ENCODE assay signal across 9 cellular contexts in the genomic region with DNA sequence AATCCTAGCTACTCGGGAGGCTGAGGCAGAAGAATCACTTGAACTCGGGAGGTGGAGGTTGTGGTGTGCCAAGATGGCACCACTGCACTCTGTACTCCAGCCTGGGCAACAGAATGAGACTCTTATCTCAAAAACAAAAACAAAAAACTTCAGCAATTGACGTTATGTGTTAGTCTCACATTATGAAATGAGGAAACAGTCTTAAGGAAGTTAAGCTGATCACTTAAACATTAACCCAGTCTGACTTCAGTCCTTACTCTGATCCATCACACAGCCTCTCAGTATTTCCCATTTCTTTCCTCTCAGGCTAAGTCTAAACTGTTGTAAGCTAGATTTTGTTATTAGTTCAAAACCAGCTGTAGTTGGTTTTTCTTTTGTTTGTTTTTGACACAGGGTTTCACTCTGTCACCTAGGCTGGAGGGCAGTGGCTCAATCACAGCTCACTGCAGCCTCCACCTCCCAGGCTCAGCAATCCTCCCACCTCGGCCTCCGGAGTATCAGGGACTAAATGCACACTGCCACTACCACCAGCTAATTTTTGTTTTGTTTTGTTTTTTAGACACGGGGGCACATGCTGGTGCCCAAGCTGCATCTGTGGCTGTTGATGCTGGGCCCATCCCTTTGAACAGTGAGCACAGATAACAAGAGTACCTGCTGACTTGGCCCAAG. TPM values are rescaled to one million over a fixed set of nuclear protein-coding genes. Genes with fewer than 3 reads are reported as not detected.
DNase-seq lines count a peak whose midpoint lies in the region; ATAC-seq and TF ChIP-seq lines count a peak whose summit lies in the region.
"Had no signal": no experiment of that assay in that cellular context is flagged by ENCODE, and none has a peak within 500 bp of the region (broad histone marks: within the 10 kb centered on the region; RNA-seq: fewer than 3 reads in every experiment).

No MANE protein-coding gene starts in this region.

- H3K27ac ChIP-seq in CD4-positive, CD25-positive, alpha-beta regulatory T cell (ENCODE audit: insufficient read depth, low read length, poor library complexity, severe bottlenecking), result no peak overlapping the region
- H3K27ac ChIP-seq in GM23338 (ENCODE audit: low read depth) (peak overlapping the region; percentile 63; the same call in 1 of the 2 replicates), neutrophil (peak overlapping the region; percentile 76)
- H3K27ac ChIP-seq: sigmoid colon, SJCRH30 had no signal

- TF ChIP-seq CTCF in GM23338 (conservative IDR thresholded peaks at IDR 0.05; ENCODE audit: low read depth in 2 of 2) (no peak), chondrocyte (IDR thresholded peaks at IDR 0.05) (no peak), neutrophil (IDR thresholded peaks at IDR 0.05) (no peak)

- peaks cover 12% of the 10 kb centered on the region for H3K4me1 ChIP-seq in CD4-positive, CD25-positive, alpha-beta regulatory T cell (ENCODE audit: control insufficient read depth, insufficient read depth, low read length, poor library complexity, severe bottlenecking)
- H3K4me1 ChIP-seq in GM23338 (ENCODE audit: insufficient read depth), result peaks cover 14% of the 10 kb centered on the region
- H3K4me1 ChIP-seq in neutrophil (ENCODE audit: control insufficient read depth in 1 of 2, insufficient read depth in 1 of 2, low read depth in 1 of 2, low read length in 1 of 2), result peaks cover 14 to 16% of the 10 kb centered on the region in 2 experiments

- H3K9me3 ChIP-seq in CD4-positive, CD25-positive, alpha-beta regulatory T cell (ENCODE audit: control insufficient read depth in 2 of 2, low read length in 2 of 2), result no peaks in the 10 kb centered on the region
- no peaks in the 10 kb centered on the region for H3K9me3 ChIP-seq in neutrophil
- H3K9me3 ChIP-seq: sigmoid colon, SJCRH30 had no signal

- peaks cover 46% of the 10 kb centered on the region for H3K36me3 ChIP-seq in CD4-positive, CD25-positive, alpha-beta regulatory T cell (ENCODE audit: control insufficient read depth, insufficient read depth, low read length)
- H3K36me3 ChIP-seq in GM23338 (ENCODE audit: insufficient read depth) (peaks cover 56% of the 10 kb centered on the region), neutrophil (peaks cover 55% of the 10 kb centered on the region)

- H3K9me2 ChIP-seq in GM23338 (ENCODE audit: insufficient read depth), result no peaks in the 10 kb centered on the region

- no peaks in the 10 kb centered on the region for H3K9me3 Mint-ChIP-seq in CD4-positive, CD25-positive, alpha-beta regulatory T cell
- H3K9me3 Mint-ChIP-seq in GM23338, result no peaks in the 10 kb centered on the region
- no peaks in the 10 kb centered on the region for H3K9me3 Mint-ChIP-seq in chondrocyte (ENCODE audit: low read depth)

- peak overlapping the region; percentile 29 to 51 (median 38) for H3K27ac Mint-ChIP-seq in CD4-positive, CD25-positive, alpha-beta regulatory T cell
- H3K27ac Mint-ChIP-seq in GM23338 (no peak overlapping the region), chondrocyte (ENCODE audit: unreplicated experiment) (peak overlapping the region; percentile 66)

- peaks cover 19% of the 10 kb centered on the region for H3K36me3 Mint-ChIP-seq in CD4-positive, CD25-positive, alpha-beta regulatory T cell
- H3K36me3 Mint-ChIP-seq in GM23338 (ENCODE audit: low read depth) (peaks cover 77% of the 10 kb centered on the region), chondrocyte (ENCODE audit: low read depth) (peaks cover 31% of the 10 kb centered on the region)

- peaks cover 17 to 41% (median 24%) of the 10 kb centered on the region in 4 donors for H3K4me1 Mint-ChIP-seq in CD4-positive, CD25-positive, alpha-beta regulatory T cell
- H3K4me1 Mint-ChIP-seq in GM23338, result peaks cover 17% of the 10 kb centered on the region
- H3K4me1 Mint-ChIP-seq in chondrocyte (ENCODE audit: low read depth), result peaks cover 17% of the 10 kb centered on the region

- H3K27me3 ChIP-seq in CD4-positive, CD25-positive, alpha-beta regulatory T cell (ENCODE audit: control insufficient read depth, insufficient read depth, low read length), result no peaks in the 10 kb centered on the region
- H3K27me3 ChIP-seq in GM23338 (ENCODE audit: insufficient read depth) (no peaks in the 10 kb centered on the region), neutrophil (no peaks in the 10 kb centered on the region)
- H3K27me3 ChIP-seq: sigmoid colon, SJCRH30 had no signal

- H3K4me3 ChIP-seq in CD4-positive, CD25-positive, alpha-beta regulatory T cell (ENCODE audit: low read depth, low read length), result no peak overlapping the region
- H3K4me3 ChIP-seq in GM23338, result no peak overlapping the region
- H3K4me3 ChIP-seq in neutrophil (ENCODE audit: low read depth in 1 of 2, low read length in 1 of 2), result no peak overlapping the region
- H3K4me3 ChIP-seq: sigmoid colon, SJCRH30 had no signal

- no peak overlapping the region for H3K4me2 ChIP-seq in GM23338

- H3K79me2 ChIP-seq in GM23338 (replicated peaks; ENCODE audit: insufficient read depth), result peaks cover 82% of the 10 kb centered on the region

- no peaks in the 10 kb centered on the region for H3K27me3 Mint-ChIP-seq in CD4-positive, CD25-positive, alpha-beta regulatory T cell
- peaks cover 5% of the 10 kb centered on the region for H3K27me3 Mint-ChIP-seq in GM23338 (ENCODE audit: insufficient read depth, low read depth, poor library complexity)
- no peaks in the 10 kb centered on the region for H3K27me3 Mint-ChIP-seq in chondrocyte (ENCODE audit: low read depth)

- no peak for DNase-seq in CD4-positive, CD25-positive, alpha-beta regulatory T cell
- DNase-seq in GM23338 (ENCODE audit: low spot score), result no peak
- DNase-seq in chondrocyte (ENCODE audit: low spot score), result peak; percentile 32
- no peak for DNase-seq in NCI-H128 (lab: John Stamatoyannopoulos, UW; ENCODE audit: unreplicated experiment)
- DNase-seq: SJCRH30 had no signal

- H3F3A ChIP-seq in GM23338 (replicated peaks; ENCODE audit: low read depth), result peaks cover 44% of the 10 kb centered on the region

- no peak overlapping the region for H2AFZ ChIP-seq in GM23338

- peak overlapping the region in 1 of 4 donors; percentile 66 for H3K4me3 Mint-ChIP-seq in CD4-positive, CD25-positive, alpha-beta regulatory T cell
- H3K4me3 Mint-ChIP-seq in GM23338 (no peak overlapping the region), chondrocyte (ENCODE audit: unreplicated experiment) (no peak overlapping the region)

- no peak for ATAC-seq in CD4-positive, CD25-positive, alpha-beta regulatory T cell (ENCODE audit: low read depth in 2 of 2)
- ATAC-seq in GM23338, result no peak
- no peak for ATAC-seq in HG03521 (IDR thresholded peaks at IDR 0.05; ENCODE audit: unreplicated experiment)
- ATAC-seq in SK-N-SH treated with all-trans-retinoic acid at 6 μM for 48 hours, result no peak

- peaks cover 71% of the 10 kb centered on the region for H4K20me1 ChIP-seq in GM23338 (replicated peaks; ENCODE audit: insufficient read depth)

TF ChIP-seq in GM23338, 12 proteins besides CTCF, POLR2A, EP300 and RAD21 (continues in another document):
- TF ChIP-seq ETS1 (IDR thresholded peaks at IDR 0.05) (no peak), ZNF331 (CRISPR knock-in tag; IDR thresholded peaks at IDR 0.05; ENCODE audit: low read depth) (no peak)

TF ChIP-seq in SK-N-SH treated with all-trans-retinoic acid at 6 μM for 48 hours, 23 proteins besides CTCF, POLR2A, EP300 and RAD21 (continues in another document):
- TF ChIP-seq TCF4 (CRISPR knock-in tag; IDR thresholded peaks at IDR 0.05; ENCODE audit: borderline replicate concordance), result no peak
- TF ChIP-seq OSR1 (CRISPR knock-in tag; IDR thresholded peaks at IDR 0.05), result no peak
- no peak for TF ChIP-seq ISL1 (CRISPR knock-in tag; IDR thresholded peaks at IDR 0.05)
- TF ChIP-seq ARNTL (CRISPR knock-in tag; IDR thresholded peaks at IDR 0.05; ENCODE audit: borderline replicate concordance, low read depth), result no peak
- no peak for TF ChIP-seq PPARA (CRISPR knock-in tag; IDR thresholded peaks at IDR 0.05; ENCODE audit: borderline replicate concordance)

RNA-seq across cellular contexts. Expression of gene JPT1, which starts 6.3 kb away (rescaled TPM):
- 70.9 TPM for total RNA-seq in CD4-positive, CD25-positive, alpha-beta regulatory T cell
- polyA plus RNA-seq in CD4-positive, CD25-positive, alpha-beta regulatory T cell, result 100 to 1,000 TPM; 143 to 231 (median 192) TPM
- 249 and 278 TPM in 2 replicates for total RNA-seq in GM23338 (2014; rRNA removed; shearing (Covaris generic))
- polyA plus RNA-seq in GM23338 (2016; fragmentation: Nextera tagmentation; extraction: Ambion mirVana), result 903 and 929 TPM in 2 replicates
- 78.6 to 90.4 TPM (median 86.4 TPM) in 3 replicates for total RNA-seq in chondrocyte

RNA-seq across cellular contexts. Expression of gene NT5C, which starts 16.5 kb away (rescaled TPM):
- total RNA-seq in CD4-positive, CD25-positive, alpha-beta regulatory T cell, result 31.6 TPM
- 10 to 100 TPM; 55.4 to 66.9 (median 57.2) TPM for polyA plus RNA-seq in CD4-positive, CD25-positive, alpha-beta regulatory T cell
- 91.7 and 122 TPM in 2 replicates for total RNA-seq in GM23338 (2014; rRNA removed; shearing (Covaris generic))
- polyA plus RNA-seq in GM23338 (2016; fragmentation: Nextera tagmentation; extraction: Ambion mirVana), result 120 and 134 TPM in 2 replicates
- total RNA-seq in chondrocyte, result 23.3 to 31.2 TPM (median 30.4 TPM) in 3 replicates

RNA-seq across cellular contexts. Expression of gene SUMO2, which starts 34.7 kb away (rescaled TPM):
- 318 TPM for total RNA-seq in CD4-positive, CD25-positive, alpha-beta regulatory T cell
- polyA plus RNA-seq in CD4-positive, CD25-positive, alpha-beta regulatory T cell, result 100 to 1,000 TPM; 416 to 660 (median 495) TPM
- total RNA-seq in GM23338 (2014; rRNA removed; shearing (Covaris generic)), result 133 and 139 TPM in 2 replicates
- polyA plus RNA-seq in GM23338 (2016; fragmentation: Nextera tagmentation; extraction: Ambion mirVana), result 784 and 890 TPM in 2 replicates
- total RNA-seq in chondrocyte, result 307 to 347 TPM (median 312 TPM) in 3 replicates

RNA-seq across cellular contexts. Expression of gene ARMC7, which starts 38.2 kb away (rescaled TPM):
- total RNA-seq in CD4-positive, CD25-positive, alpha-beta regulatory T cell, result 12.8 TPM
- polyA plus RNA-seq in CD4-positive, CD25-positive, alpha-beta regulatory T cell, result 1 to 10 TPM; 3.1 to 4.6 (median 4.2) TPM
- total RNA-seq in GM23338 (2014; rRNA removed; shearing (Covaris generic)), result 4.5 and 5.6 TPM in 2 replicates
- 6.3 and 8.4 TPM in 2 replicates for polyA plus RNA-seq in GM23338 (2016; fragmentation: Nextera tagmentation; extraction: Ambion mirVana)
- total RNA-seq in chondrocyte, result 10.8 to 12.3 TPM (median 12.1 TPM) in 3 replicates

RNA-seq across cellular contexts. Expression of gene NUP85, which starts 57.5 kb away (rescaled TPM):
- 79.5 TPM for total RNA-seq in CD4-positive, CD25-positive, alpha-beta regulatory T cell
- 10 to 100 TPM; 31.1 to 60.7 (median 44.3) TPM for polyA plus RNA-seq in CD4-positive, CD25-positive, alpha-beta regulatory T cell
- 57.2 and 59.4 TPM in 2 replicates for total RNA-seq in GM23338 (2014; rRNA removed; shearing (Covaris generic))
- polyA plus RNA-seq in GM23338 (2016; fragmentation: Nextera tagmentation; extraction: Ambion mirVana), result 114 and 116 TPM in 2 replicates
- 36.7 to 63.9 TPM (median 41.3 TPM) in 3 replicates for total RNA-seq in chondrocyte
